10 cellular contexts compared by ENCODE assay signal in genomic region chr20:38453941-38454340, GRCh38. TPM values are rescaled to one million over a fixed set of nuclear protein-coding genes. Genes with fewer than 3 reads are reported as not detected.
DNase-seq lines count a peak whose midpoint lies in the region; ATAC-seq lines count a peak whose summit lies in the region.
"Had no signal": no experiment of that assay in that cellular context is flagged by ENCODE, and none has a peak within 500 bp of the region (broad histone marks: within the 10 kb centered on the region; RNA-seq: fewer than 3 reads in every experiment).

No MANE protein-coding gene starts in this region.

- intact Hi-C loops in posterior vena cava (cut with DNase I) = no loop called here

- peak; percentile 82 for ATAC-seq in GM21786 (IDR thresholded peaks at IDR 0.05; ENCODE audit: unreplicated experiment)
- ATAC-seq: left lung had no signal

- DNase-seq in DMS53 (lab: John Stamatoyannopoulos, UW) = peak; percentile 49
- DNase-seq in DMS53 treated with DMSO at 0.1 percent for 48 hours (lab: John Stamatoyannopoulos, UW; ENCODE audit: unreplicated experiment) = no peak
- DNase-seq in RPMI8226 = peak; percentile 38
- peak; percentile 1 for DNase-seq in posterior vena cava (ENCODE audit: low spot score)
- no peak for DNase-seq in cerebellum (ENCODE audit: low spot score)
- DNase-seq in NCI-H1694 (lab: John Stamatoyannopoulos, UW) = no peak
- no peak for DNase-seq in NK-92 (lab: John Stamatoyannopoulos, UW; ENCODE audit: unreplicated experiment)
- DNase-seq: activated T-cell treated with anti-CD3 and anti-CD28 coated beads for 4 hours, left lung had no signal

RNA-seq across cellular contexts. Expression of gene RALGAPB, which starts 18.7 kb away (rescaled TPM):
- 10 to 100 TPM; 29.7 to 33.5 TPM for total RNA-seq in posterior vena cava
- total RNA-seq in cerebellum = 63.0 TPM

RNA-seq across cellular contexts. Expression of gene SNHG17, which starts 18.8 kb away (rescaled TPM):
- total RNA-seq in posterior vena cava = 10 to 100 TPM; 27.9 to 36.3 TPM
- total RNA-seq in cerebellum = 6.1 TPM

Comparison
In these comparisons a context has a peak if more than half of its experiments do, and no peak if none do; other contexts are left out.
1. DNase-seq: peak in DMS53 (single experiment), RPMI8226 (single experiment) and posterior vena cava (single experiment); none in DMS53 treated with DMSO at 0.1 percent for 48 hours (single experiment), cerebellum (single experiment), NCI-H1694 (single experiment) and NK-92 (single experiment).